9 cellular contexts compared by ENCODE assay signal in genomic region chr7:138449580-138449979, GRCh38. TPM values are rescaled to one million over a fixed set of nuclear protein-coding genes. Genes with fewer than 3 reads are reported as not detected.
DNase-seq lines count a peak whose midpoint lies in the region; ATAC-seq and TF ChIP-seq lines count a peak whose summit lies in the region.
"Had no signal": no experiment of that assay in that cellular context is flagged by ENCODE, and none has a peak within 500 bp of the region (broad histone marks: within the 10 kb centered on the region; RNA-seq: fewer than 3 reads in every experiment).

No MANE protein-coding gene starts in this region.

- H3K36me3 Mint-ChIP-seq in chondrocyte (ENCODE audit: low read depth): no peaks in the 10 kb centered on the region

- no peaks in the 10 kb centered on the region for H3K36me3 ChIP-seq in RWPE2 (ENCODE audit: low read depth)
- H3K36me3 ChIP-seq: pancreas had no signal

- TF ChIP-seq CTCF in GM12875 (IDR thresholded peaks at IDR 0.05; ENCODE audit: borderline replicate concordance, insufficient read depth, low read depth, low read length) (peak; percentile 55), RWPE2 (IDR thresholded peaks at IDR 0.05; ENCODE audit: poor library complexity, severe bottlenecking) (peak; percentile 21), chondrocyte (IDR thresholded peaks at IDR 0.05) (peak; percentile 48)

- H3K4me1 Mint-ChIP-seq in chondrocyte (ENCODE audit: low read depth): no peaks in the 10 kb centered on the region

- H3K9me3 ChIP-seq in RWPE2 (ENCODE audit: severe bottlenecking): no peaks in the 10 kb centered on the region
- H3K9me3 ChIP-seq: pancreas had no signal

- H3K4me3 ChIP-seq in GM12875 (ENCODE audit: low read depth, low read length): no peak overlapping the region
- H3K4me3 ChIP-seq in RWPE2 (ENCODE audit: severe bottlenecking): no peak overlapping the region
- H3K4me3 ChIP-seq: GM23248, pancreas had no signal

- H3K4me3 Mint-ChIP-seq in chondrocyte (ENCODE audit: unreplicated experiment): no peak overlapping the region

- DNase-seq in RWPE2 (ENCODE audit: low spot score): no peak
- no peak for DNase-seq in chondrocyte (ENCODE audit: low spot score)
- DNase-seq in stimulated activated CD4-positive, alpha-beta T cell treated with anti-CD3 and anti-CD28 coated beads, Interleukin-4, amount 100 ng/mL, for 1 hour: peak; percentile 53
- no peak for DNase-seq in cerebellum (ENCODE audit: low spot score)
- DNase-seq: GM23248, pancreas had no signal

- H3K27ac ChIP-seq in RWPE2 (ENCODE audit: poor library complexity, severe bottlenecking): no peak overlapping the region
- H3K27ac ChIP-seq: GM23248, pancreas had no signal

- H3K27me3 Mint-ChIP-seq in chondrocyte (ENCODE audit: low read depth): no peaks in the 10 kb centered on the region

- no peaks in the 10 kb centered on the region for H3K27me3 ChIP-seq in RWPE2 (ENCODE audit: insufficient read depth, poor library complexity, severe bottlenecking)
- H3K27me3 ChIP-seq: pancreas had no signal

- ATAC-seq in RWPE2 (ENCODE audit: low read depth) (no peak), GM18519 (IDR thresholded peaks at IDR 0.05; ENCODE audit: low FRiP score, unreplicated experiment) (no peak), HG02798 (IDR thresholded peaks at IDR 0.05; ENCODE audit: poor library complexity, unreplicated experiment) (no peak)
- ATAC-seq: pancreas had no signal

- H3K9me3 Mint-ChIP-seq in chondrocyte (ENCODE audit: low read depth): no peaks in the 10 kb centered on the region

- no peak overlapping the region for H3K27ac Mint-ChIP-seq in chondrocyte (ENCODE audit: unreplicated experiment)

- no peaks in the 10 kb centered on the region for H3K4me1 ChIP-seq in RWPE2 (ENCODE audit: insufficient read depth, poor library complexity, severe bottlenecking)
- H3K4me1 ChIP-seq: pancreas had no signal

RNA-seq across cellular contexts. Expression of gene TRIM24, which starts 10.5 kb away (rescaled TPM):
- total RNA-seq in chondrocyte (24.1 to 31.6 TPM (median 31.1 TPM) in 3 replicates), cerebellum (38.0 TPM)
